7 cellular contexts compared by ENCODE assay signal in the genomic region with DNA sequence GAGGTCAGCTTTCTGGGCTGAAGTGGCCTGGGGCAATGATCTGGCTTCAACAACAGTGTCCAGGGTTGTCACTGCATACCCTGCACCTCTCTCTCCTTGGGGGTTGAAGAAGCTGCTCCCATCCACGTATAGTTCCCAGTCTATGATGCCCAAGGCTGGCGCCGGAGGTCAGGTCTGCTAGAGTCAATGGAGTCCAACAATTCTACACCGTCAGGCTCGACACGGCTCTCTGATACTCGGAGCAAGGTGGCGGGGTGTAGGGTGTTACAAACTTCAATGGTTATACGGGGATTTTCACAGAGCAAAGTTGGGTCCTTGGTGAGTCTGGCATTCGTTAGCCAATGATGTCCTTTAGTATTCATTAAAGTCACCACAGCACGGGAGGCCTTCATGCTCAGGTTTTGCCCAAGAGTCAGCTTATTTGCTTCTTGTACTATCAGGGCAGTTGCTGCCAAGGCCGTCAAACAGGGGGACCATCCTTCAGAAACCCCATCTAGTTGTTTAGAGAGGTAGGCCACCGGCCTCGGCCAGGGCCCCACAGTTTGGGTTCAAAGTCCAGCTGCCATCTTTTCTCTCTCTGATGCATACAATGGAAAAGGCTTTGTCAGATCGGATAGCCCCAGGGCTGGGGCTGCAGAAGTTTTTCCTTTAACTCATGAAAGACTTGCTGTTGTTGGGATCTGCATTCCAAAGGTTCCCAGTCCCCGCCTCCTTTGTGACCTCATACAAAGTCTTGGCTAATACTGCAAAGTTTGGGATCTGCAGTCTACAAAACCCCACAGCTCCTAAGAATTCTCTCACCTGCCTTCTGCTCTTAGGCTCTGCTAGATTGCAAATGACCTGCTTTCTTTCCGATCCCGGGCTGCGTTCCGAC.
DNase-seq lines count a peak whose midpoint lies in the region; ATAC-seq and TF ChIP-seq lines count a peak whose summit lies in the region.
"Not testable (repeated sequence)": the region's sequence is repeated elsewhere in the genome, so short reads cannot be mapped to it uniquely, and the experiment has no call there.

No MANE protein-coding gene starts in this region.

- H2BK15ac ChIP-seq in IMR-90 (ENCODE audit: low read depth, low read length); mesendoderm (replicated peaks; ENCODE audit: low read depth): not testable (repeated sequence)

- H3K4me1 Mint-ChIP-seq in GM23338 = peaks cover 20% of the 10 kb centered on the region

- H3K27me3 ChIP-seq in GM23338 (ENCODE audit: insufficient read depth); IMR-90 (ENCODE audit: control insufficient read depth, insufficient read depth, low read length); ectodermal cell (ENCODE audit: control insufficient read depth, insufficient read depth, low read length, poor library complexity, severe bottlenecking); mesendoderm (ENCODE audit: insufficient read depth, low read length, poor library complexity): not testable (repeated sequence)

- H3K9me1 ChIP-seq in IMR-90 (ENCODE audit: insufficient read depth, low read length) = not testable (repeated sequence)

- not testable (repeated sequence) for H2BK5ac ChIP-seq in IMR-90 (ENCODE audit: low read depth, low read length, poor library complexity, severe bottlenecking)
- H2BK5ac ChIP-seq in mesendoderm (ENCODE audit: low read length) = peak overlapping the region; percentile 70

- CTCF ChIA-PET in IMR-90 (lab: Yijun Ruan, JAX) = interaction anchor here (2.0 kb wide), 1 partner anchor 14 kb away, joined by 4 read pairs; no protein-coding TSS in a partner anchor

- H3K9me3 Mint-ChIP-seq in GM23338 = not testable (repeated sequence)

- not testable (repeated sequence) for H3K79me2 ChIP-seq in GM23338 (replicated peaks; ENCODE audit: insufficient read depth); mesendoderm (ENCODE audit: control insufficient read depth, insufficient read depth, low read length)

- H3K56ac ChIP-seq in IMR-90 (ENCODE audit: extremely low read depth, insufficient read depth, low read length) = not testable (repeated sequence)
- H3K56ac ChIP-seq in mesendoderm (ENCODE audit: low read length) = peak overlapping the region; percentile 73

- 82% methylated on average over 2 of the region's 20 CpGs; no CpG with 5 or more reads in 1 of the 2 experiments for WGBS in IMR-90 (ENCODE audit: extremely low coverage in 2 of 2, insufficient read length in 1 of 2), 2 experiments
- 83 to 86% methylated on average over 20 of the region's 20 CpGs for WGBS in ectodermal cell, 2 experiments
- no CpG with 5 or more reads among the region's 20 CpGs for WGBS in mesendoderm (ENCODE audit: extremely low coverage, insufficient coverage, low lambda C conversion rate)

- not testable (repeated sequence) for H2BK120ac ChIP-seq in IMR-90 (ENCODE audit: low read depth, low read length)
- H2BK120ac ChIP-seq in mesendoderm (ENCODE audit: low read depth, low read length) = peak overlapping the region; percentile 45

- not testable (repeated sequence) for H2AFZ ChIP-seq in GM23338; IMR-90 (replicated peaks; ENCODE audit: low read length, poor library complexity)

- dilution Hi-C loops in IMR-90 (cut with HindIII; ENCODE audit: low sequenced_read_pairs, unreplicated experiment) = not testable (repeated sequence)

- H3K9me2 ChIP-seq in GM23338 (ENCODE audit: insufficient read depth) = not testable (repeated sequence)

- H3K9me3 ChIP-seq in IMR-90 (ENCODE audit: control insufficient read depth, insufficient read depth, low read length); ectodermal cell (ENCODE audit: control insufficient read depth, low read length): not testable (repeated sequence)

- not testable (repeated sequence) for H2BK20ac ChIP-seq in IMR-90 (ENCODE audit: low read depth, low read length)

- H3F3A ChIP-seq in GM23338 (replicated peaks; ENCODE audit: low read depth) = not testable (repeated sequence)

- not testable (repeated sequence) for H3K27ac Mint-ChIP-seq in GM23338

- not testable (repeated sequence) for H4K5ac ChIP-seq in IMR-90 (ENCODE audit: low read depth, low read length); mesendoderm (ENCODE audit: low read length)

- DNase-seq in EH (ENCODE audit: low read depth) (peak; percentile 78), GM23338 (ENCODE audit: low spot score) (peak; percentile 51), IMR-90 (peak; percentile 24), SK-MEL-5 (ENCODE audit: low read depth, low spot score) (peak; percentile 69), foreskin melanocyte (peak; percentile 72), mesendoderm (peak; percentile 95)

- not testable (repeated sequence) for H2AK9ac ChIP-seq in IMR-90 (replicated peaks; ENCODE audit: low read depth, low read length, poor library complexity)

- intact Hi-C loops in IMR-90 (cut with micrococcal nuclease) = loop anchor here (5.0 kb wide), 1 partner anchor 48 kb away; no protein-coding TSS in a partner anchor

- ATAC-seq in GM23338; IMR-90 (ENCODE audit: low read depth): not testable (repeated sequence)

- not testable (repeated sequence) for H2AK5ac ChIP-seq in IMR-90 (ENCODE audit: low read depth, low read length)
- H2AK5ac ChIP-seq in mesendoderm (ENCODE audit: low read length) = peak overlapping the region; percentile 74

- TF ChIP-seq POLR2A in IMR-90 (IDR thresholded peaks at IDR 0.05; ENCODE audit: low read depth, low read length) = not testable (repeated sequence)

- H4K91ac ChIP-seq in IMR-90 (ENCODE audit: insufficient read depth, low read depth, low read length) = not testable (repeated sequence)

- not testable (repeated sequence) for H3K9ac ChIP-seq in IMR-90 (ENCODE audit: low read depth, low read length); mesendoderm (ENCODE audit: low read length)

- not testable (repeated sequence) for H3K4me3 Mint-ChIP-seq in GM23338

- POLR2A ChIA-PET in IMR-90 (lab: Charles Lee; ENCODE audit: unreplicated experiment) = not testable (repeated sequence)

- H3K4me2 ChIP-seq in GM23338; IMR-90 (ENCODE audit: low read depth, low read length); mesendoderm (ENCODE audit: low read length): not testable (repeated sequence)

- H3K36me3 Mint-ChIP-seq in GM23338 (ENCODE audit: low read depth) = not testable (repeated sequence)

- in situ Hi-C loops in IMR-90 (cut with MboI; ENCODE audit: low sequenced_read_pairs) = loop anchor here (10.0 kb wide), 1 partner anchor 50 kb away; no protein-coding TSS in a partner anchor
- in situ Hi-C loops in SK-MEL-5 (cut with HindIII; ENCODE audit: low pct_unique_long_range_greater_than_20kb, low sequenced_read_pairs) = not testable (repeated sequence)

- not testable (repeated sequence) for H3K4ac ChIP-seq in IMR-90 (ENCODE audit: low read depth, low read length)
- H3K4ac ChIP-seq in mesendoderm (ENCODE audit: low read depth, low read length) = peak overlapping the region; percentile 81

- not testable (repeated sequence) for H3K14ac ChIP-seq in IMR-90 (replicated peaks; ENCODE audit: low read depth, low read length)

- H4K8ac ChIP-seq in IMR-90 (ENCODE audit: low read depth in 2 of 2, low read length in 2 of 2); mesendoderm (ENCODE audit: low read depth, low read length): not testable (repeated sequence)

- not testable (repeated sequence) for TF ChIP-seq RAD21 in IMR-90 (IDR thresholded peaks at IDR 0.05; ENCODE audit: low read length)

- not testable (repeated sequence) for H3K18ac ChIP-seq in IMR-90 (ENCODE audit: low read depth, low read length)
- peak overlapping the region; percentile 97 for H3K18ac ChIP-seq in mesendoderm (ENCODE audit: low read length)

- H3K4me3 ChIP-seq in GM23338; IMR-90 (ENCODE audit: insufficient read depth, low read depth, low read length); ectodermal cell (ENCODE audit: insufficient read depth, low read depth, low read length); mesendoderm (ENCODE audit: low read length): not testable (repeated sequence)

- not testable (repeated sequence) for BruUV-seq in IMR-90 (replicated peaks; lab: Mats Ljungman, UMichigan)

- H3K23ac ChIP-seq in IMR-90 (ENCODE audit: low read depth, low read length); mesendoderm (ENCODE audit: low read length): not testable (repeated sequence)

- not testable (repeated sequence) for H3K79me1 ChIP-seq in IMR-90 (ENCODE audit: low read depth in 1 of 2, low read length in 2 of 2); mesendoderm (ENCODE audit: low read length)

- H3K27me3 Mint-ChIP-seq in GM23338 (ENCODE audit: insufficient read depth, low read depth, poor library complexity) = not testable (repeated sequence)

- TF ChIP-seq CTCF in GM23338 (conservative IDR thresholded peaks at IDR 0.05; ENCODE audit: low read depth in 2 of 2); IMR-90 (conservative IDR thresholded peaks at IDR 0.05; ENCODE audit: low read depth, low read length): not testable (repeated sequence)

- not testable (repeated sequence) for H4K20me1 ChIP-seq in GM23338 (replicated peaks; ENCODE audit: insufficient read depth); IMR-90 (ENCODE audit: insufficient read depth, low read length)

- H3K4me1 ChIP-seq in GM23338 (ENCODE audit: insufficient read depth); IMR-90 (ENCODE audit: control insufficient read depth, insufficient read depth, low read length); ectodermal cell (ENCODE audit: control insufficient read depth, insufficient read depth, low read length); mesendoderm (ENCODE audit: control insufficient read depth, low read depth, low read length): not testable (repeated sequence)

- H3K27ac ChIP-seq in GM23338 (ENCODE audit: low read depth); IMR-90 (ENCODE audit: insufficient read depth, low read length): not testable (repeated sequence)
- H3K27ac ChIP-seq in ectodermal cell (ENCODE audit: insufficient read depth, low read depth, low read length, poor library complexity, severe bottlenecking) (peak overlapping the region; percentile 16), mesendoderm (ENCODE audit: low read depth, low read length) (peak overlapping the region; percentile 16)

- not testable (repeated sequence) for H3K36me3 ChIP-seq in GM23338 (ENCODE audit: insufficient read depth); IMR-90 (ENCODE audit: control insufficient read depth, insufficient read depth, low read length); ectodermal cell (ENCODE audit: control insufficient read depth, insufficient read depth, low read length); mesendoderm (ENCODE audit: control insufficient read depth, insufficient read depth, low read length)

Comparison
In these comparisons a context has a peak if more than half of its experiments do, and no peak if none do; other contexts are left out.
1. DNase-seq: peak in every context shown above with its lines; median percentile 95 in mesendoderm; 78 in EH; 72 in foreskin melanocyte; 69 in SK-MEL-5; 51 in GM23338; 24 in IMR-90.